In genomic region chr4:175176710-175177109, GRCh38 we compare ENCODE assay signal across 23 cellular contexts.
"Had no signal": no experiment of that assay in that cellular context is flagged by ENCODE, and none has a peak within 500 bp of the region (broad histone marks: within the 10 kb centered on the region; RNA-seq: fewer than 3 reads in every experiment).

No MANE protein-coding gene starts in this region.

- H3K36me3 ChIP-seq: colonic mucosa, left ventricle myocardium inferior, neutrophil, suprapubic skin, tibial artery, upper lobe of left lung, uterus had no signal

- H3K9me3 ChIP-seq: colonic mucosa, neutrophil, suprapubic skin, upper lobe of left lung, uterus had no signal

- H2AFZ ChIP-seq: hepatocyte had no signal

- DNase-seq: colonic mucosa; dermis blood vessel endothelial cell; endodermal cell; erythroblast; foreskin keratinocyte; head of caudate nucleus; kidney; left cardiac atrium; left ventricle myocardium inferior; mesenchymal stem cell; naive thymus-derived CD8-positive, alpha-beta T cell; posterior cingulate gyrus; right cardiac atrium; small intestine; stimulated activated CD4-positive, alpha-beta T cell treated with anti-CD3 and anti-CD28 coated beads, Interleukin-12 subunit alpha, Interleukin-12 subunit beta, amount 100 ng/mL, for 4 hours; stimulated activated naive CD4-positive, alpha-beta T cell treated with Interleukin-2 at 50 U/mL for 16 hours; tibial artery; upper lobe of left lung; uterus had no signal

- H3K4me1 ChIP-seq: colonic mucosa, foreskin keratinocyte, left ventricle myocardium inferior, suprapubic skin, tibial artery, upper lobe of left lung, uterus had no signal

- H3K27ac Mint-ChIP-seq: endodermal cell; naive thymus-derived CD8-positive, alpha-beta T cell had no signal

- H3K27me3 Mint-ChIP-seq: naive thymus-derived CD8-positive, alpha-beta T cell had no signal

- H3K27ac ChIP-seq: colonic mucosa, foreskin keratinocyte, hepatocyte, left ventricle myocardium inferior, neutrophil, suprapubic skin, tibial artery, upper lobe of left lung, uterus had no signal

- H3K79me2 ChIP-seq: hepatocyte had no signal

- H3K4me1 Mint-ChIP-seq: endodermal cell; naive thymus-derived CD8-positive, alpha-beta T cell had no signal

- ATAC-seq: foreskin keratinocyte; left cardiac atrium; naive thymus-derived CD8-positive, alpha-beta T cell; right cardiac atrium had no signal

- H3K4me2 ChIP-seq: hepatocyte had no signal

- H3K4me3 Mint-ChIP-seq: endodermal cell; naive thymus-derived CD8-positive, alpha-beta T cell had no signal

- H3K27me3 ChIP-seq: colonic mucosa, foreskin keratinocyte, hepatocyte, neutrophil, suprapubic skin, tibial artery, upper lobe of left lung, uterus had no signal

- H3K4me3 ChIP-seq: colonic mucosa, hepatocyte, left ventricle myocardium inferior, lung, suprapubic skin, tibial artery, upper lobe of left lung, uterus had no signal

- H3K36me3 Mint-ChIP-seq: naive thymus-derived CD8-positive, alpha-beta T cell had no signal
